Comparison of ENCODE assay signal across 20 cellular contexts in the genomic region with DNA sequence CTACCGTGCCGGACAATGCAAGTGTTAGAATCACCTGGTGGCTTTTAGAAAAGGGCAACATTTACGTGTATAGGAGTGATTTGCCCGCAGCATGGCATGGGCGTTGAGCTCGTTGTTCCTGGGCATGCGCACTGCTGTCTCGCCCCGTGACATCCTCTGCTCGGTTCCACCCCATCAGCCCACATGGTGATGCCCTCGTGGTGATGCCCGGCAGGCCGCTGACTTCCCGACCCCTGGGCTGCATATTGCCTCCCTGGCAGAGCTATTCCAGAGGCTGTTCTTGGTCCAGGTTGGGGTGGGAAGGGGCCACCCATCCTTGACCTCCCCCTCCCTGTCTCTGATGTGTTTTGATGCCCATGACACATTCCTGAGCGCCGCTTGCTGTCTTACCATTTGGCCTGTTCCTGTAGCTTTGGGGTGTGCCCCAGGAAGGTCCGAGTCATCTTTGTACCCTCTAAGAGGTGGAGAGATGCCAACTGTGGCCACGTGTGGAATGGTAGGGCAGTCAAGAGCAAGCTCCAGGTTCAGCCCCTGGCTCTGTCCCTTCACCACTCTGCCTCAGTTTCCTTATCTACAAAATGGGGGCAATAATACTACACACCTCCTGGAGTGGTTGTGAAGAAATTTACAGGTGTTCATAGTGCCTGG. TPM values are rescaled to one million over a fixed set of nuclear protein-coding genes. Genes with fewer than 3 reads are reported as not detected.
A peak's percentile ranks its signal among the peaks of the same experiment; 100 is the strongest.
DNase-seq lines count a peak whose midpoint lies in the region; TF ChIP-seq lines count a peak whose summit lies in the region.
"Had no signal": no experiment of that assay in that cellular context is flagged by ENCODE, and none has a peak within 500 bp of the region (broad histone marks: within the 10 kb centered on the region; RNA-seq: fewer than 3 reads in every experiment).

No MANE protein-coding gene starts in this region.

- no peaks in the 10 kb centered on the region for H3K36me3 ChIP-seq in breast epithelium
- H3K36me3 ChIP-seq: heart right ventricle had no signal

- no peak overlapping the region for H3K4me3 ChIP-seq in breast epithelium
- H3K4me3 ChIP-seq in lower leg skin (ENCODE audit: low read depth, poor library complexity, severe bottlenecking) = no peak overlapping the region
- H3K4me3 ChIP-seq: GM23338, heart right ventricle had no signal

- WGBS in lower leg skin, 2 donors = 85 to 89% methylated on average over 18 of the region's 18 CpGs

- H3K27ac ChIP-seq in breast epithelium (peak overlapping the region; percentile 94 to 96), angular gyrus (ENCODE audit: low read depth, low read length) (peak overlapping the region; percentile 99), temporal lobe (ENCODE audit: low read depth, low read length) (peak overlapping the region; percentile 100)

- H3K27ac Mint-ChIP-seq in MCF 10A (ENCODE audit: low read depth, unreplicated experiment) = no peak overlapping the region
- H3K27ac Mint-ChIP-seq: activated naive CD4-positive, alpha-beta T cell treated with anti-CD3 and anti-CD28 coated beads, Interleukin-2, amount 10 ng/mL, durations not matched to agents 7 days and 5 days; GM23338 had no signal

- peaks cover 38% of the 10 kb centered on the region for H3K4me1 Mint-ChIP-seq in MCF 10A (ENCODE audit: insufficient read depth, unreplicated experiment)

- no peak overlapping the region for H3K4me3 Mint-ChIP-seq in MCF 10A (ENCODE audit: unreplicated experiment)
- H3K4me3 Mint-ChIP-seq: activated naive CD4-positive, alpha-beta T cell treated with anti-CD3 and anti-CD28 coated beads, Interleukin-2, amount 10 ng/mL, durations not matched to agents 7 days and 5 days; GM23338; natural killer cell had no signal

- DNase-seq in breast epithelium (ENCODE audit: low spot score in 2 of 2) = no peak
- DNase-seq in MCF 10A (ENCODE audit: unreplicated experiment) = no peak
- peak; percentile 13 to 84 for DNase-seq in lower leg skin (ENCODE audit: low spot score in 2 of 2)
- DNase-seq in GM20000 (ENCODE audit: low spot score) = no peak
- no peak for DNase-seq in globus pallidus (ENCODE audit: low spot score)
- DNase-seq in cortex of kidney (lab: John Stamatoyannopoulos, UW) = no peak
- DNase-seq: activated naive CD4-positive, alpha-beta T cell treated with anti-CD3 and anti-CD28 coated beads, Interleukin-2, amount 10 ng/mL, durations not matched to agents 7 days and 5 days; COR-L47; erythroblast; heart right ventricle; left colon; natural killer cell; NCI-H1436 treated with DMSO at 0.1 percent for 48 hours; NCI-H446; retina; stimulated activated CD8-positive, alpha-beta memory T cell treated with anti-CD3 and anti-CD28 coated beads, Interleukin-4, amount 100 ng/mL, for 48 hours had no signal

- H3K4me1 ChIP-seq in breast epithelium = peaks cover 0 to 23% of the 10 kb centered on the region in 2 donors

- no peaks in the 10 kb centered on the region for H3K27me3 Mint-ChIP-seq in MCF 10A (ENCODE audit: insufficient read depth, unreplicated experiment)
- H3K27me3 Mint-ChIP-seq: activated naive CD4-positive, alpha-beta T cell treated with anti-CD3 and anti-CD28 coated beads, Interleukin-2, amount 10 ng/mL, durations not matched to agents 7 days and 5 days had no signal

- intact Hi-C loops in breast epithelium (cut with DNase I; ENCODE audit: low total_unique reads) (no loop called here), MCF 10A (cut with micrococcal nuclease) (no loop called here), lower leg skin (cut with DNase I; ENCODE audit: low total_unique reads) (no loop called here)

- CTCF ChIA-PET in MCF 10A (lab: Yijun Ruan, JAX) = interaction anchor here (0.5 to 1.8 kb wide), 6 partner anchors 8 to 53 kb away, joined by 3 to 9 read pairs (median 4); no protein-coding TSS in a partner anchor

- no peak for TF ChIP-seq CTCF in breast epithelium (IDR thresholded peaks at IDR 0.05)
- TF ChIP-seq CTCF in MCF 10A (IDR thresholded peaks at IDR 0.05; ENCODE audit: unreplicated experiment) = no peak
- no peak for TF ChIP-seq CTCF in lower leg skin (IDR thresholded peaks at IDR 0.05)
- TF ChIP-seq CTCF in GM20000 (IDR thresholded peaks at IDR 0.05; ENCODE audit: extremely low read depth, missing control alignments) = no peak

- H3K9me3 ChIP-seq in breast epithelium = no peaks in the 10 kb centered on the region
- H3K9me3 ChIP-seq: SK-N-SH had no signal

- no TSS peak for BruUV-seq in MCF 10A (replicated peaks; lab: Mats Ljungman, UMichigan)

- POLR2A ChIA-PET in MCF 10A (lab: Yijun Ruan, JAX) = interaction anchor here (0.5 to 1.7 kb wide), 6 partner anchors 11 to 397 kb away, joined by 3 to 4 read pairs (median 4); no protein-coding TSS in a partner anchor

- TF ChIP-seq POLR2A in breast epithelium (IDR thresholded peaks at IDR 0.05) = no peak
- TF ChIP-seq POLR2A in lower leg skin (IDR thresholded peaks at IDR 0.05) = no peak

- H3K36me3 Mint-ChIP-seq in MCF 10A (ENCODE audit: insufficient read depth, unreplicated experiment) = peaks cover 5% of the 10 kb centered on the region
- H3K36me3 Mint-ChIP-seq: activated naive CD4-positive, alpha-beta T cell treated with anti-CD3 and anti-CD28 coated beads, Interleukin-2, amount 10 ng/mL, durations not matched to agents 7 days and 5 days; natural killer cell had no signal

- H3K27me3 ChIP-seq in breast epithelium = no peaks in the 10 kb centered on the region

- H3K9me3 Mint-ChIP-seq in MCF 10A (ENCODE audit: unreplicated experiment) = no peaks in the 10 kb centered on the region
- H3K9me3 Mint-ChIP-seq: activated naive CD4-positive, alpha-beta T cell treated with anti-CD3 and anti-CD28 coated beads, Interleukin-2, amount 10 ng/mL, durations not matched to agents 7 days and 5 days; GM23338; natural killer cell had no signal

RNA-seq across cellular contexts. Expression of a gene that starts 4.8 kb away (rescaled TPM):
- 10 to 100 TPM; 17.8 to 83.3 (median 49.5) TPM for total RNA-seq in breast epithelium
- total RNA-seq in MCF 10A (2022) = 41.6 and 44.6 TPM in 2 replicates
- 100 to 1,000 TPM; 188 to 342 (median 248) TPM for total RNA-seq in lower leg skin
- total RNA-seq in temporal lobe = 75.7 TPM

RNA-seq across cellular contexts. Expression of a gene that starts 55.9 kb away (rescaled TPM):
- 10 to 100 TPM; 15.4 to 37.8 (median 34.4) TPM for total RNA-seq in breast epithelium
- total RNA-seq in MCF 10A (2022) = 33.8 and 37.6 TPM in 2 replicates
- total RNA-seq in lower leg skin = 10 to 100 TPM; 27.7 to 47.8 (median 42.3) TPM
- total RNA-seq in temporal lobe = 21.9 TPM

Comparison
In these comparisons a context has a peak if more than half of its experiments do, and no peak if none do; other contexts are left out.
1. DNase-seq: peak in lower leg skin (2 of 2); none in breast epithelium (0 of 2), MCF 10A (single experiment), GM20000 (single experiment), globus pallidus (single experiment) and cortex of kidney (single experiment).
2. Peak in every context shown above with its lines, with median percentiles within 50 percentile points of each other: H3K27ac ChIP-seq.